ENCODE assay signal across 8 cellular contexts in the genomic region with DNA sequence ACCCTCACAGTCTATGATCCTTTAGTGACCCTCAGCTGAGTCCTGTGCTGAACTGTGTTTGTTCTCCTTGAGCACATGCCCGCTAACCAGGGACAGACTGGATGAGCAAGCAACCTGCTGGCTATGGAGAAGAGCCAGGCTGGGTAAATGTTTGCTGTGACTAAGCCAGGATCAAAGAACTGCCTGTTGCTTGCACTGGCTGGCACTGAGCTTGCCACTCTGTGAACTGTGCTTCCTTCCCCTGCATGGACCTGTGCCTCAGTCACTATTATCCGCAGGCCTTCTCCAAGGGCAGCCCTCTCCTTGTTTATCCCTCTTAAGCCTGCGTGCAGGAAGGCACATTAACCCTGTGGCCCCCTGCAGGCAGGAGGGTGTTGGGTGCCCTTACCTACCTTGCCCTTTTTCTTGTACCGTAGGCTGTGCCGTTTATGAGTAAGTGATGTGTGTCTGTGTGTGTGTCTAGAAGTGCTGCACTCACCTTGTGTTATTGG. TPM values are rescaled to one million over a fixed set of nuclear protein-coding genes. Genes with fewer than 3 reads are reported as not detected.
DNase-seq lines count a peak whose midpoint lies in the region; ATAC-seq and TF ChIP-seq lines count a peak whose summit lies in the region.

No MANE protein-coding gene starts in this region.

- H3K36me3 ChIP-seq in psoas muscle (ENCODE audit: insufficient read depth in 1 of 2, low read depth in 1 of 2): peaks cover 4 to 48% of the 10 kb centered on the region in 2 donors

- ATAC-seq in SK-N-SH treated with all-trans-retinoic acid at 6 μM for 48 hours: peak; percentile 11
- ATAC-seq in psoas muscle: peak; percentile 60 to 74 (median 64)
- ATAC-seq in HG03039 (IDR thresholded peaks at IDR 0.05; ENCODE audit: unreplicated experiment): no peak
- ATAC-seq in GM21360 (IDR thresholded peaks at IDR 0.05; ENCODE audit: unreplicated experiment): no peak

- H3K9me3 ChIP-seq in psoas muscle: no peaks in the 10 kb centered on the region

- H3K4me1 ChIP-seq in psoas muscle: peaks cover 21% of the 10 kb centered on the region

- peak; percentile 20 for TF ChIP-seq CTCF in GM10266 (IDR thresholded peaks at IDR 0.05; ENCODE audit: control insufficient read depth, insufficient read depth, low read depth, missing control alignments)
- no peak for TF ChIP-seq CTCF in epithelial cell of proximal tubule (conservative IDR thresholded peaks at IDR 0.05; ENCODE audit: low read depth, low read length)
- no peak for TF ChIP-seq CTCF in psoas muscle (IDR thresholded peaks at IDR 0.05)

- H3K27me3 ChIP-seq in psoas muscle (ENCODE audit: insufficient read depth in 3 of 3, low read length in 2 of 3): no peaks in the 10 kb centered on the region

- H3K27ac ChIP-seq in psoas muscle: peak overlapping the region; percentile 71

- DNase-seq in GM10266 (ENCODE audit: extremely low spot score): no peak
- DNase-seq in epithelial cell of proximal tubule (ENCODE audit: low read depth): peak; percentile 69
- DNase-seq in psoas muscle: peak in 1 of 2 donors; percentile 64
- no peak for DNase-seq in middle frontal gyrus (ENCODE audit: extremely low spot score, low spot score)
- no peak for DNase-seq in NCI-H2227 treated with DMSO at 0.1 percent for 48 hours (lab: John Stamatoyannopoulos, UW)

- WGBS in psoas muscle, 3 donors: 11 to 35% (median 13%) methylated on average over 5 of the region's 5 CpGs

- peak overlapping the region; percentile 27 for H3K4me3 ChIP-seq in epithelial cell of proximal tubule (ENCODE audit: low read depth, low read length)
- H3K4me3 ChIP-seq in psoas muscle: no peak overlapping the region

- intact Hi-C loops in psoas muscle (cut with DNase I): loop anchor here (2.0 to 5.0 kb wide), 3 partner anchors 41 to 108 kb away; partner anchors contain the start of genes SCRN2 (in 1 of the 2) and SP2 (in 1 of the 2)

TF ChIP-seq in SK-N-SH treated with all-trans-retinoic acid at 6 μM for 48 hours, 23 proteins besides CTCF, POLR2A, EP300 and RAD21:
- TF ChIP-seq PPARA (CRISPR knock-in tag; IDR thresholded peaks at IDR 0.05; ENCODE audit: borderline replicate concordance) (no peak), PATZ1 (CRISPR knock-in tag; IDR thresholded peaks at IDR 0.05; ENCODE audit: borderline replicate concordance) (no peak), BACH2 (CRISPR knock-in tag; IDR thresholded peaks at IDR 0.05; ENCODE audit: borderline replicate concordance) (no peak), ZNF8 (CRISPR knock-in tag; IDR thresholded peaks at IDR 0.05) (no peak), SNAI2 (CRISPR knock-in tag; IDR thresholded peaks at IDR 0.05) (no peak)

RNA-seq across cellular contexts. Expression of gene PNPO, which starts 7.4 kb away (rescaled TPM):
- total RNA-seq in epithelial cell of proximal tubule: 39.5 and 47.6 TPM in 2 replicates
- total RNA-seq in psoas muscle: 10 to 100 TPM; 28.2 to 42.3 (median 33.8) TPM
- polyA plus RNA-seq in psoas muscle: 10 to 100 TPM; 12.0 to 30.0 (median 12.8) TPM

RNA-seq across cellular contexts. Expression of gene PRR15L, which starts 8.9 kb away (rescaled TPM):
- total RNA-seq in epithelial cell of proximal tubule (3.5 and 3.8 TPM in 2 replicates), psoas muscle (not detected)
- under 1 TPM in 2 of 3 donors, not detected in 1; 0.04 to 0.17 TPM for polyA plus RNA-seq in psoas muscle

RNA-seq across cellular contexts. Expression of gene CDK5RAP3, which starts 22.2 kb away (rescaled TPM):
- total RNA-seq in epithelial cell of proximal tubule (71.0 and 111 TPM in 2 replicates), psoas muscle (10 to 100 TPM; 21.0 to 44.1 (median 34.5) TPM)
- 10 to 100 TPM; 25.4 to 29.9 (median 25.6) TPM for polyA plus RNA-seq in psoas muscle

RNA-seq across cellular contexts. Expression of gene SP2, which starts 52.7 kb away (rescaled TPM):
- 2.1 and 5.4 TPM in 2 replicates for total RNA-seq in epithelial cell of proximal tubule
- total RNA-seq in psoas muscle: 10 to 100 TPM; 10.8 to 16.1 (median 12.8) TPM
- polyA plus RNA-seq in psoas muscle: 10 to 100 TPM in 1 of 3 donors, 1 to 10 TPM in 2; 6.2 to 10.2 (median 7.2) TPM

Comparison
In these comparisons a context has a peak if more than half of its experiments do, and no peak if none do; other contexts are left out.
1. ATAC-seq: peak in SK-N-SH treated with all-trans-retinoic acid at 6 μM for 48 hours (single experiment) and psoas muscle (4 of 4); none in HG03039 (single experiment) and GM21360 (single experiment).